13 cellular contexts compared by ENCODE assay signal in genomic region chr1:26277719-26278118, GRCh38. TPM values are rescaled to one million over a fixed set of nuclear protein-coding genes. Genes with fewer than 3 reads are reported as not detected.
DNase-seq lines count a peak whose midpoint lies in the region; ATAC-seq and TF ChIP-seq lines count a peak whose summit lies in the region.
"Had no signal": no experiment of that assay in that cellular context is flagged by ENCODE, and none has a peak within 500 bp of the region (broad histone marks: within the 10 kb centered on the region; RNA-seq: fewer than 3 reads in every experiment).

No MANE protein-coding gene starts in this region.

- peaks cover 39% of the 10 kb centered on the region for H3K4me1 ChIP-seq in mesenchymal stem cell (ENCODE audit: control insufficient read depth, insufficient read depth, low read depth, low read length)
- peaks cover 40 to 70% (median 56%) of the 10 kb centered on the region in 4 donors for H3K4me1 ChIP-seq in transverse colon
- H3K4me1 ChIP-seq in endodermal cell (ENCODE audit: control insufficient read depth, insufficient read depth, low read length), result peaks cover 14% of the 10 kb centered on the region

- peak overlapping the region; percentile 48 for H3K27ac ChIP-seq in adipose tissue (ENCODE audit: low read depth, low read length)
- no peak overlapping the region for H3K27ac ChIP-seq in mesenchymal stem cell (ENCODE audit: low read length, poor library complexity, severe bottlenecking)
- H3K27ac ChIP-seq in transverse colon, result peak overlapping the region; percentile 93 to 98 (median 96)
- H3K27ac ChIP-seq in endodermal cell (ENCODE audit: low read depth, low read length), result no peak overlapping the region

- peak overlapping the region; percentile 34 for H2AK5ac ChIP-seq in mesenchymal stem cell (ENCODE audit: low read length, severe bottlenecking)

- H2BK5ac ChIP-seq in mesenchymal stem cell (ENCODE audit: low read depth, low read length, poor library complexity, severe bottlenecking), result no peak overlapping the region

- peak overlapping the region; percentile 26 for H2BK15ac ChIP-seq in mesenchymal stem cell (ENCODE audit: low read depth, poor library complexity, severe bottlenecking)

- no peak for TF ChIP-seq EP300 in transverse colon (IDR thresholded peaks at IDR 0.05; ENCODE audit: low read depth)

- intact Hi-C loops in activated naive CD4-positive, alpha-beta T cell treated with anti-CD3 and anti-CD28 coated beads for 36 hours (cut with micrococcal nuclease), result loop anchor here (2.0 to 5.0 kb wide), 2 partner anchors 85 to 165 kb away; partner anchors contain the start of gene PDIK1L
- intact Hi-C loops in transverse colon (cut with DNase I; ENCODE audit: low total_unique reads), result loop anchor here (2.0 kb wide), 1 partner anchor 43 kb away; no protein-coding TSS in a partner anchor

- peak overlapping the region; percentile 13 to 53 for H3K18ac ChIP-seq in mesenchymal stem cell (ENCODE audit: low read depth in 1 of 2, low read length in 2 of 2)

- H3K9me3 ChIP-seq in mesenchymal stem cell (ENCODE audit: control insufficient read depth, low read length) (no peaks in the 10 kb centered on the region), transverse colon (no peaks in the 10 kb centered on the region), endodermal cell (ENCODE audit: control insufficient read depth, low read length) (no peaks in the 10 kb centered on the region)

- peak overlapping the region; percentile 26 for H3K27ac Mint-ChIP-seq in activated naive CD4-positive, alpha-beta T cell treated with anti-CD3 and anti-CD28 coated beads for 36 hours
- H3K27ac Mint-ChIP-seq in endodermal cell, result no peak overlapping the region

- no peak overlapping the region for H3K4me2 ChIP-seq in mesenchymal stem cell (ENCODE audit: low read length, poor library complexity, severe bottlenecking)

- CTCF ChIA-PET in activated naive CD4-positive, alpha-beta T cell treated with anti-CD3 and anti-CD28 coated beads for 36 hours (lab: Charles Lee), result interaction anchor here (0.7 to 9.0 kb wide), 6 partner anchors 9 to 139 kb away, joined by 3 to 193 read pairs (median 13); partner anchors contain the start of gene CD52

- ATAC-seq in HG03175 (IDR thresholded peaks at IDR 0.05; ENCODE audit: unreplicated experiment), result no peak

- peak overlapping the region; percentile 84 for H3K9ac ChIP-seq in mesenchymal stem cell (ENCODE audit: low read length)
- no peak overlapping the region for H3K9ac ChIP-seq in endodermal cell (ENCODE audit: extremely low read depth, low read length, poor library complexity, severe bottlenecking)

- no peak overlapping the region for H3K4me3 Mint-ChIP-seq in activated naive CD4-positive, alpha-beta T cell treated with anti-CD3 and anti-CD28 coated beads for 36 hours
- no peak overlapping the region for H3K4me3 Mint-ChIP-seq in endodermal cell

- H3K14ac ChIP-seq in mesenchymal stem cell (ENCODE audit: low read length in 2 of 2), result no peak overlapping the region

- H2BK120ac ChIP-seq in mesenchymal stem cell (ENCODE audit: low read depth, low read length), result no peak overlapping the region

- peaks cover 68% of the 10 kb centered on the region for H3K4me1 Mint-ChIP-seq in activated naive CD4-positive, alpha-beta T cell treated with anti-CD3 and anti-CD28 coated beads for 36 hours (ENCODE audit: low read depth)
- H3K4me1 Mint-ChIP-seq in endodermal cell, result peaks cover 29% of the 10 kb centered on the region

- peaks cover 13% of the 10 kb centered on the region for H3K79me1 ChIP-seq in mesenchymal stem cell (replicated peaks; ENCODE audit: low read length, poor library complexity, severe bottlenecking)

- H3K4me3 ChIP-seq in mesenchymal stem cell (ENCODE audit: insufficient read depth in 1 of 2, low read depth in 1 of 2, low read length in 2 of 2) (no peak overlapping the region), transverse colon (no peak overlapping the region), endodermal cell (ENCODE audit: low read length) (no peak overlapping the region)

- TF ChIP-seq POLR2A in transverse colon (IDR thresholded peaks at IDR 0.05), result no peak

- no peaks in the 10 kb centered on the region for H3K27me3 Mint-ChIP-seq in activated naive CD4-positive, alpha-beta T cell treated with anti-CD3 and anti-CD28 coated beads for 36 hours (ENCODE audit: low read depth)
- H3K27me3 Mint-ChIP-seq in endodermal cell (ENCODE audit: insufficient read depth), result no peaks in the 10 kb centered on the region

- H2AFZ ChIP-seq in mesenchymal stem cell (ENCODE audit: low read depth, low read length), result no peak overlapping the region

- H2BK12ac ChIP-seq in mesenchymal stem cell (ENCODE audit: low read length in 2 of 2), result peak overlapping the region; percentile 14 to 37

- no peaks in the 10 kb centered on the region for H3K9me3 Mint-ChIP-seq in activated naive CD4-positive, alpha-beta T cell treated with anti-CD3 and anti-CD28 coated beads for 36 hours
- no peaks in the 10 kb centered on the region for H3K9me3 Mint-ChIP-seq in endodermal cell

- H3K27me3 ChIP-seq in mesenchymal stem cell (ENCODE audit: control insufficient read depth in 1 of 2, insufficient read depth in 1 of 2, low read length in 2 of 2), result no peaks in the 10 kb centered on the region
- no peaks in the 10 kb centered on the region for H3K27me3 ChIP-seq in transverse colon
- H3K27me3 ChIP-seq in endodermal cell (ENCODE audit: control insufficient read depth, insufficient read depth, low read length, poor library complexity, severe bottlenecking), result no peaks in the 10 kb centered on the region

- H4K91ac ChIP-seq in mesenchymal stem cell (ENCODE audit: low read length), result no peak overlapping the region

- H3K23ac ChIP-seq in mesenchymal stem cell (ENCODE audit: low read length in 2 of 2), result no peak overlapping the region

- TF ChIP-seq CTCF in transverse colon (IDR thresholded peaks at IDR 0.05) (no peak), endodermal cell (conservative IDR thresholded peaks at IDR 0.05) (no peak)

- H3K36me3 Mint-ChIP-seq in activated naive CD4-positive, alpha-beta T cell treated with anti-CD3 and anti-CD28 coated beads for 36 hours (ENCODE audit: low read depth), result peaks cover 31% of the 10 kb centered on the region
- H3K36me3 Mint-ChIP-seq in endodermal cell (ENCODE audit: low read depth), result peaks cover 47% of the 10 kb centered on the region

- WGBS in adipose tissue, 3 donors, result 47 to 82% (median 72%) methylated on average over 1 of the region's 1 CpG
- 78% methylated on average over 1 of the region's 1 CpG for WGBS in mesenchymal stem cell
- WGBS in transverse colon (ENCODE audit: low coverage in 1 of 2), 2 donors, result 65% methylated on average over 1 of the region's 1 CpG; no CpG with 5 or more reads in 1 of the 2 donors
- 92% methylated on average over 1 of the region's 1 CpG; no CpG with 5 or more reads in 1 of the 2 experiments for WGBS in endodermal cell (ENCODE audit: insufficient coverage in 1 of 2, insufficient read length in 1 of 2), 2 experiments

- in situ Hi-C loops in transverse colon (cut with MboI; ENCODE audit: low pct_ligation_motif_present in 1 of 4, low pct_unique_long_range_greater_than_20kb in 1 of 4, low sequenced_read_pairs in 3 of 4), result loop anchor here in 3 of 4 donors (5.0 to 10.0 kb wide), 2 partner anchors 45 to 47 kb away; no protein-coding TSS in a partner anchor

- H3K36me3 ChIP-seq in mesenchymal stem cell (ENCODE audit: control insufficient read depth in 1 of 2, insufficient read depth in 2 of 2, low read depth in 1 of 2, low read length in 2 of 2) (peaks cover 29 to 30% of the 10 kb centered on the region in 2 experiments), transverse colon (no peaks in the 10 kb centered on the region), endodermal cell (ENCODE audit: control insufficient read depth, insufficient read depth, low read length) (peaks cover 49% of the 10 kb centered on the region)

- DNase-seq in activated naive CD4-positive, alpha-beta T cell treated with anti-CD3 and anti-CD28 coated beads for 36 hours, result no peak
- no peak for DNase-seq in activated naive CD4-positive, alpha-beta T cell treated with Interleukin-2 at 50 U/mL for 16 hours
- no peak for DNase-seq in mesenchymal stem cell
- no peak for DNase-seq in transverse colon
- no peak for DNase-seq in SIG-M5 treated with dmso at 0.1 percent for 504 hours (lab: John Stamatoyannopoulos, UW; ENCODE audit: unreplicated experiment)
- DNase-seq in endodermal cell, result no peak
- DNase-seq: AML-193, NCI-H510A treated with DMSO at 0.1 percent for 48 hours had no signal

- no peak overlapping the region for H4K8ac ChIP-seq in mesenchymal stem cell (ENCODE audit: low read length)

- peak overlapping the region; percentile 25 to 26 for H3K4ac ChIP-seq in mesenchymal stem cell (ENCODE audit: low read depth in 1 of 2, low read length in 2 of 2)

RNA-seq across cellular contexts. Expression of gene SH3BGRL3, which starts 2.2 kb away (rescaled TPM):
- total RNA-seq in activated naive CD4-positive, alpha-beta T cell treated with anti-CD3 and anti-CD28 coated beads for 36 hours, result 100 to 1,000 TPM; 130 to 132 TPM
- 100 to 1,000 TPM in 2 of 3 donors, 10 to 100 TPM in 1; 54.1 to 269 (median 154) TPM for polyA plus RNA-seq in adipose tissue
- 416 TPM for polyA plus RNA-seq in mesenchymal stem cell (2013, experiment 1 of 2)
- polyA plus RNA-seq in mesenchymal stem cell (2013, experiment 2 of 2), result 422 TPM
- total RNA-seq in transverse colon (100 to 1,000 TPM; 134 to 314 (median 215) TPM), endodermal cell (100 to 1,000 TPM; 119 to 132 TPM)
- 187 TPM for polyA plus RNA-seq in endodermal cell (2013, experiment 1 of 2)
- 194 TPM for polyA plus RNA-seq in endodermal cell (2013, experiment 2 of 2)

RNA-seq across cellular contexts. Expression of gene UBXN11, which starts 28.7 kb away (rescaled TPM):
- 10 to 100 TPM; 26.4 to 26.9 TPM for total RNA-seq in activated naive CD4-positive, alpha-beta T cell treated with anti-CD3 and anti-CD28 coated beads for 36 hours
- 10 to 100 TPM; 13.1 to 19.1 (median 16.9) TPM for polyA plus RNA-seq in adipose tissue
- 8.0 TPM for polyA plus RNA-seq in mesenchymal stem cell (2013, experiment 1 of 2)
- polyA plus RNA-seq in mesenchymal stem cell (2013, experiment 2 of 2), result 8.1 TPM
- total RNA-seq in transverse colon (10 to 100 TPM in 2 of 4 donors, 1 to 10 TPM in 2; 4.9 to 17.9 (median 12.0) TPM), endodermal cell (10 to 100 TPM; 24.3 to 30.3 TPM)
- 18.5 TPM for polyA plus RNA-seq in endodermal cell (2013, experiment 1 of 2)
- 19.1 TPM for polyA plus RNA-seq in endodermal cell (2013, experiment 2 of 2)

RNA-seq across cellular contexts. Expression of gene CD52, which starts 40.0 kb away (rescaled TPM):
- total RNA-seq in activated naive CD4-positive, alpha-beta T cell treated with anti-CD3 and anti-CD28 coated beads for 36 hours, result 100 to 1,000 TPM; 129 to 141 TPM
- 10 to 100 TPM; 15.8 to 27.6 (median 20.2) TPM for polyA plus RNA-seq in adipose tissue
- 0.26 TPM for polyA plus RNA-seq in mesenchymal stem cell (2013, experiment 1 of 2)
- polyA plus RNA-seq in mesenchymal stem cell (2013, experiment 2 of 2), result not detected
- total RNA-seq in transverse colon (10 to 100 TPM in 2 of 4 donors, 1 to 10 TPM in 1, not detected in 1; 5.3 to 56.1 (median 21.1) TPM), endodermal cell (1 to 10 TPM; 3.7 to 4.4 TPM)
- polyA plus RNA-seq in endodermal cell (2013, experiment 1 of 2), result 0.82 TPM
- polyA plus RNA-seq in endodermal cell (2013, experiment 2 of 2), result not detected
- total RNA-seq: dermis microvascular lymphatic vessel endothelial cell, HT1080, lung microvascular endothelial cell had no signal

RNA-seq across cellular contexts. Expression of gene CEP85, which starts 43.7 kb away (rescaled TPM):
- total RNA-seq in activated naive CD4-positive, alpha-beta T cell treated with anti-CD3 and anti-CD28 coated beads for 36 hours, result 10 to 100 TPM; 45.7 to 47.0 TPM
- polyA plus RNA-seq in adipose tissue, result 1 to 10 TPM; 1.3 to 3.3 (median 1.9) TPM
- polyA plus RNA-seq in mesenchymal stem cell (2013, experiment 1 of 2), result 5.2 TPM
- polyA plus RNA-seq in mesenchymal stem cell (2013, experiment 2 of 2), result 5.4 TPM
- total RNA-seq in transverse colon (10 to 100 TPM in 3 of 4 donors, 1 to 10 TPM in 1; 8.6 to 73.8 (median 13.6) TPM), endodermal cell (10 to 100 TPM; 25.6 to 43.6 TPM)
- polyA plus RNA-seq in endodermal cell (2013, experiment 1 of 2), result 35.5 TPM
- polyA plus RNA-seq in endodermal cell (2013, experiment 2 of 2), result 29.0 TPM

Comparison
In these comparisons a context has a peak if more than half of its experiments do, and no peak if none do; other contexts are left out.
1. H3K27ac ChIP-seq: peak in adipose tissue (single experiment) and transverse colon (4 of 4); none in mesenchymal stem cell (single experiment) and endodermal cell (single experiment).